In genomic region chr16:56518435-56518834, GRCh38 we compare ENCODE assay signal across 1 cellular context.
TF ChIP-seq lines count a peak whose summit lies in the region.

No MANE protein-coding gene starts in this region.

TF ChIP-seq in A549, 52 proteins besides CTCF, POLR2A, EP300 and RAD21 (continued from another document):
- TF ChIP-seq, protein P1, sequence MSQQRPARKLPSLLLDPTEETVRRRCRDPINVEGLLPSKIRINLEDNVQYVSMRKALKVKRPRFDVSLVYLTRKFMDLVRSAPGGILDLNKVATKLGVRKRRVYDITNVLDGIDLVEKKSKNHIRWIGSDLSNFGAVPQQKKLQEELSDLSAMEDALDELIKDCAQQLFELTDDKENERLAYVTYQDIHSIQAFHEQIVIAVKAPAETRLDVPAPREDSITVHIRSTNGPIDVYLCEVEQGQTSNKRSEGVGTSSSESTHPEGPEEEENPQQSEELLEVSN (IDR thresholded peaks at IDR 0.05; ENCODE audit: borderline replicate concordance, low read depth), result no peak
- TF ChIP-seq ATOH8 (CRISPR knock-in tag; IDR thresholded peaks at IDR 0.05; ENCODE audit: low read depth), result no peak
- TF ChIP-seq PBX3 (IDR thresholded peaks at IDR 0.05), result no peak
- TF ChIP-seq, protein P2, sequence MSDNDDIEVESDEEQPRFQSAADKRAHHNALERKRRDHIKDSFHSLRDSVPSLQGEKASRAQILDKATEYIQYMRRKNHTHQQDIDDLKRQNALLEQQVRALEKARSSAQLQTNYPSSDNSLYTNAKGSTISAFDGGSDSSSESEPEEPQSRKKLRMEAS (IDR thresholded peaks at IDR 0.05), result no peak
- TF ChIP-seq TP53 (CRISPR knock-in tag; IDR thresholded peaks at IDR 0.05), result no peak
- TF ChIP-seq ZFP36 (IDR thresholded peaks at IDR 0.05; ENCODE audit: borderline replicate concordance, partially characterized antibody), result no peak
- TF ChIP-seq ELK1 (IDR thresholded peaks at IDR 0.05; ENCODE audit: low read depth, low read length), result no peak
